ENCODE assay signal across 8 cellular contexts in genomic region chr15:77633134-77633912, GRCh38. TPM values are rescaled to one million over a fixed set of nuclear protein-coding genes. Genes with fewer than 3 reads are reported as not detected.
DNase-seq lines count a peak whose midpoint lies in the region; ATAC-seq, FAIRE-seq and TF ChIP-seq lines count a peak whose summit lies in the region.

No MANE protein-coding gene starts in this region.

- FAIRE-seq in bronchial epithelial cell (lab: Jason Lieb, UNC) (no peak), small intestine (lab: Jason Lieb, UNC) (no peak)

- ATAC-seq in GM21367 (IDR thresholded peaks at IDR 0.05; ENCODE audit: unreplicated experiment) = no peak

- H3K36me3 ChIP-seq in bronchial epithelial cell (ENCODE audit: control insufficient read depth, insufficient read depth, low read length) (no peaks in the 10 kb centered on the region), small intestine (ENCODE audit: control insufficient read depth in 2 of 2, insufficient read depth in 2 of 2, low read length in 2 of 2) (no peaks in the 10 kb centered on the region)

- CTCF ChIA-PET in HEK293T (lab: Yijun Ruan, JAX) = interaction anchor here (0.6 to 2.2 kb wide), 37 partner anchors 9 to 729 kb away, joined by 3 to 35 read pairs (median 4); no protein-coding TSS in a partner anchor

- H3K27ac ChIP-seq in VCaP (peak overlapping the region; percentile 87), small intestine (ENCODE audit: low read depth in 1 of 2, low read length in 1 of 2) (no peak overlapping the region)

- H3K4me1 ChIP-seq in small intestine (ENCODE audit: control insufficient read depth in 2 of 2, insufficient read depth in 1 of 2, low read depth in 1 of 2, low read length in 1 of 2) = no peaks in the 10 kb centered on the region

- H3K9me3 ChIP-seq in small intestine (ENCODE audit: control insufficient read depth, low read depth) = no peaks in the 10 kb centered on the region

- peaks cover 30% of the 10 kb centered on the region for H3K27me3 ChIP-seq in bronchial epithelial cell (ENCODE audit: control insufficient read depth, insufficient read depth, low read length)
- peaks cover 8 to 16% of the 10 kb centered on the region in 2 donors for H3K27me3 ChIP-seq in small intestine (ENCODE audit: control insufficient read depth in 2 of 2, insufficient read depth in 2 of 2, low read length in 2 of 2)

- peak overlapping the region; percentile 35 for H3K4me3 ChIP-seq in bronchial epithelial cell (ENCODE audit: low read depth, low read length)
- peak overlapping the region in 1 of 2 donors; percentile 39 for H3K4me3 ChIP-seq in small intestine (ENCODE audit: low read depth in 1 of 2, low read length in 2 of 2)

- POLR2A ChIA-PET in HEK293T (lab: Yijun Ruan, JAX) = interaction anchor here (0.6 to 1.2 kb wide), 5 partner anchors 11 to 187 kb away, joined by 3 to 5 read pairs (median 3); no protein-coding TSS in a partner anchor

- DNase-seq in G401 (ENCODE audit: low spot score) (peak; percentile 87), HEK293T (ENCODE audit: extremely low spot score) (peak; percentile 94), NCI-H1694 (lab: John Stamatoyannopoulos, UW) (peak; percentile 20), bronchial epithelial cell (ENCODE audit: low read depth) (peak; percentile 49), inferior parietal cortex (ENCODE audit: extremely low spot score) (peak; percentile 90), small intestine (peak; percentile 75)

- TF ChIP-seq CTCF in VCaP (conservative IDR thresholded peaks at IDR 0.05) = peak; percentile 100
- peak; percentile 100 for TF ChIP-seq CTCF in bronchial epithelial cell (IDR thresholded peaks at IDR 0.05; ENCODE audit: insufficient read depth, low read length, severe bottlenecking)

- WGBS in small intestine, 3 donors = 0 to 1% (median 1%) methylated on average over 46 to 55 of the region's 55 CpGs

- in situ Hi-C loops in G401 (cut with HindIII; ENCODE audit: low sequenced_read_pairs) = no loop called here

TF ChIP-seq in HEK293T, 16 proteins besides CTCF, POLR2A, EP300 and RAD21:
- no peak for TF ChIP-seq ELF4 (IDR thresholded peaks at IDR 0.05)
- TF ChIP-seq FOXK2 (IDR thresholded peaks at IDR 0.05) = no peak
- no peak for TF ChIP-seq NFRKB (IDR thresholded peaks at IDR 0.05)
- no peak for TF ChIP-seq FOXA1 (IDR thresholded peaks at IDR 0.05)
- no peak for TF ChIP-seq ZNF384 (IDR thresholded peaks at IDR 0.05)
- no peak for TF ChIP-seq ARNT (IDR thresholded peaks at IDR 0.05)
- TF ChIP-seq PKNOX1 (IDR thresholded peaks at IDR 0.05) = no peak
- TF ChIP-seq FOXM1 (IDR thresholded peaks at IDR 0.05; ENCODE audit: borderline replicate concordance) = peak; percentile 22; the same call in 1 of the 2 replicates
- TF ChIP-seq L3MBTL2 (conservative IDR thresholded peaks at IDR 0.05) = peak; percentile 94
- TF ChIP-seq BHLHE40 (IDR thresholded peaks at IDR 0.05; ENCODE audit: borderline replicate concordance) = no peak
- no peak for TF ChIP-seq CTBP1 (IDR thresholded peaks at IDR 0.05; ENCODE audit: borderline replicate concordance)
TF ChIP-seq in HEK293T: peak in this region for 2.

RNA-seq across cellular contexts. Expression of gene LINGO1, which starts 0.6 kb away (rescaled TPM):
- 8.8 and 16.0 TPM in 2 replicates for total RNA-seq in G401 (2014; rRNA removed; shearing (Covaris generic))
- total RNA-seq in bronchial epithelial cell = not detected in 2 replicates
- 1 to 10 TPM in 1 of 3 donors, not detected in 2; 4.5 TPM for polyA plus RNA-seq in small intestine

Comparison
In these comparisons a context has a peak if more than half of its experiments do, and no peak if none do; other contexts are left out.
1. DNase-seq: peak in every context shown above with its lines; median percentile 94 in HEK293T; 90 in inferior parietal cortex; 87 in G401; 75 in small intestine; 49 in bronchial epithelial cell; 20 in NCI-H1694.